1 cellular context compared by ENCODE assay signal in the genomic region with DNA sequence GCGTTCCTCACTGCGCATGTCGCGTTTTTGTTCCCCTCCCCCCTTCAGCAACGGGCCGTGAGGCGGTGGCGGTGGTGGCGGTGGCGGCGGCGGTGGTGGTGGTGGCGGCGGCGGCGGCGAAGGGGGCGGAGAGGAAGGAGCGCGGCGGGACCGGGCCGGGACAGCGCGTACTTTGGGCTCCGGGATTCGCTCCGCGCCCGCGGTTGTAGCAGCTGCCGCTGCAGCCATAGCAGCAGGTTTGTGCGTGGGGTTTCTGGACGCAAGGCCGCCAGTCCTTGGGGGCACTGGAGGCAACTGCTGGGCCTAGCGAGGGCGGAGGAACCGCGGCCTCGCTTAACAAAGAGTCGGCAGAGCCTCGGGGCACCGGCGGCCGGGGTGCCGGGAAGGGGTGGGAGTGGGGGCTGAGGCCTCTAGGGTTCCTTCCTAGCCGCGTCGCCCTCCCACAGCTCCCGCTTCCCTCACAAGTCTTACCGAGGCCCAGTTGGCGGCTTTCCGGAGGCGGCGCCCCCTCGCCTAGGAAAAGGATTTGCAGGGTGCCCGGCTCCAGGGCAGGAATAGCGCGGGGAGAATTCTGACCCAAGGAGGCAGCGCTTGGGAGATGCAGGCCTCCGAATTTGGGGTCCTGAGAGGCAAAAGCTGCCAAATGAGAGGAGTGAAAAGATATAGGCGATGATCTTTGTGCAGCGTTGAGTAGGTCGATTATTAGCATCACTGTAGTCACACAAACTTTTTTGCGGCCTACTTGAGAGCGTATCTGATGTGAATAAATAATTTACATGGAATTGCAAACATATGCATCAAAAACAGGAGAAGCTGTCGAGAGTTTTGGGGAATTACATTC.
TF ChIP-seq lines count a peak whose summit lies in the region.

A gene with protein sequence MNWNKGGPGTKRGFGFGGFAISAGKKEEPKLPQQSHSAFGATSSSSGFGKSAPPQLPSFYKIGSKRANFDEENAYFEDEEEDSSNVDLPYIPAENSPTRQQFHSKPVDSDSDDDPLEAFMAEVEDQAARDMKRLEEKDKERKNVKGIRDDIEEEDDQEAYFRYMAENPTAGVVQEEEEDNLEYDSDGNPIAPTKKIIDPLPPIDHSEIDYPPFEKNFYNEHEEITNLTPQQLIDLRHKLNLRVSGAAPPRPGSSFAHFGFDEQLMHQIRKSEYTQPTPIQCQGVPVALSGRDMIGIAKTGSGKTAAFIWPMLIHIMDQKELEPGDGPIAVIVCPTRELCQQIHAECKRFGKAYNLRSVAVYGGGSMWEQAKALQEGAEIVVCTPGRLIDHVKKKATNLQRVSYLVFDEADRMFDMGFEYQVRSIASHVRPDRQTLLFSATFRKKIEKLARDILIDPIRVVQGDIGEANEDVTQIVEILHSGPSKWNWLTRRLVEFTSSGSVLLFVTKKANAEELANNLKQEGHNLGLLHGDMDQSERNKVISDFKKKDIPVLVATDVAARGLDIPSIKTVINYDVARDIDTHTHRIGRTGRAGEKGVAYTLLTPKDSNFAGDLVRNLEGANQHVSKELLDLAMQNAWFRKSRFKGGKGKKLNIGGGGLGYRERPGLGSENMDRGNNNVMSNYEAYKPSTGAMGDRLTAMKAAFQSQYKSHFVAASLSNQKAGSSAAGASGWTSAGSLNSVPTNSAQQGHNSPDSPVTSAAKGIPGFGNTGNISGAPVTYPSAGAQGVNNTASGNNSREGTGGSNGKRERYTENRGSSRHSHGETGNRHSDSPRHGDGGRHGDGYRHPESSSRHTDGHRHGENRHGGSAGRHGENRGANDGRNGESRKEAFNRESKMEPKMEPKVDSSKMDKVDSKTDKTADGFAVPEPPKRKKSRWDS (plus strand): TSS at position 30 of the 841 bp plus-strand sequence. CDS start 12,880 bp downstream, outside the sequence.

TF ChIP-seq in HEK293, 187 proteins besides CTCF, POLR2A, EP300 and RAD21 (continued from another document):
- TF ChIP-seq, protein P1, sequence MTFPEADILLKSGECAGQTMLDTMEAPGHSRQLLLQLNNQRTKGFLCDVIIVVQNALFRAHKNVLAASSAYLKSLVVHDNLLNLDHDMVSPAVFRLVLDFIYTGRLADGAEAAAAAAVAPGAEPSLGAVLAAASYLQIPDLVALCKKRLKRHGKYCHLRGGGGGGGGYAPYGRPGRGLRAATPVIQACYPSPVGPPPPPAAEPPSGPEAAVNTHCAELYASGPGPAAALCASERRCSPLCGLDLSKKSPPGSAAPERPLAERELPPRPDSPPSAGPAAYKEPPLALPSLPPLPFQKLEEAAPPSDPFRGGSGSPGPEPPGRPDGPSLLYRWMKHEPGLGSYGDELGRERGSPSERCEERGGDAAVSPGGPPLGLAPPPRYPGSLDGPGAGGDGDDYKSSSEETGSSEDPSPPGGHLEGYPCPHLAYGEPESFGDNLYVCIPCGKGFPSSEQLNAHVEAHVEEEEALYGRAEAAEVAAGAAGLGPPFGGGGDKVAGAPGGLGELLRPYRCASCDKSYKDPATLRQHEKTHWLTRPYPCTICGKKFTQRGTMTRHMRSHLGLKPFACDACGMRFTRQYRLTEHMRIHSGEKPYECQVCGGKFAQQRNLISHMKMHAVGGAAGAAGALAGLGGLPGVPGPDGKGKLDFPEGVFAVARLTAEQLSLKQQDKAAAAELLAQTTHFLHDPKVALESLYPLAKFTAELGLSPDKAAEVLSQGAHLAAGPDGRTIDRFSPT (tag by site-specific recombination; IDR thresholded peaks at IDR 0.05) = peak; percentile 61; the same call in 1 of the 2 replicates
- TF ChIP-seq MZF1 (tag by site-specific recombination; IDR thresholded peaks at IDR 0.05; ENCODE audit: borderline replicate concordance) (no peak), TRIM28 (IDR thresholded peaks at IDR 0.05; ENCODE audit: borderline replicate concordance, low read length) (no peak), ZFHX2 (tag by site-specific recombination; conservative IDR thresholded peaks at IDR 0.05) (peak; percentile 77), SP7 (tag by site-specific recombination; IDR thresholded peaks at IDR 0.05) (no peak), ZNF544 (tag by site-specific recombination; IDR thresholded peaks at IDR 0.05) (no peak), ZBTB20 (tag by site-specific recombination; IDR thresholded peaks at IDR 0.05) (peak; percentile 13; the same call in 1 of the 2 replicates), ZNF341 (tag by site-specific recombination; IDR thresholded peaks at IDR 0.05; ENCODE audit: low read depth) (no peak), GLIS2 (tag by site-specific recombination; IDR thresholded peaks at IDR 0.05) (peak; percentile 67), EGR2 (tag by site-specific recombination; IDR thresholded peaks at IDR 0.05; ENCODE audit: low read depth) (peak; percentile 65; the same call in 1 of the 2 replicates), ZFP37 (tag by site-specific recombination; IDR thresholded peaks at IDR 0.05) (0 out of 2 replicates have a peak, but pooled peaks have one; percentile 20), ZSCAN16 (tag by site-specific recombination; IDR thresholded peaks at IDR 0.05) (peak; percentile 54; the same call in 1 of the 2 replicates), ZNF501 (tag by site-specific recombination; IDR thresholded peaks at IDR 0.05) (0 out of 2 replicates have a peak, but pooled peaks have one; percentile 16), ZNF585B (tag by site-specific recombination; IDR thresholded peaks at IDR 0.05) (0 out of 2 replicates have a peak, but pooled peaks have one; percentile 4), ZNF10 (tag by site-specific recombination; IDR thresholded peaks at IDR 0.05) (no peak)
- TF ChIP-seq, protein P2, sequence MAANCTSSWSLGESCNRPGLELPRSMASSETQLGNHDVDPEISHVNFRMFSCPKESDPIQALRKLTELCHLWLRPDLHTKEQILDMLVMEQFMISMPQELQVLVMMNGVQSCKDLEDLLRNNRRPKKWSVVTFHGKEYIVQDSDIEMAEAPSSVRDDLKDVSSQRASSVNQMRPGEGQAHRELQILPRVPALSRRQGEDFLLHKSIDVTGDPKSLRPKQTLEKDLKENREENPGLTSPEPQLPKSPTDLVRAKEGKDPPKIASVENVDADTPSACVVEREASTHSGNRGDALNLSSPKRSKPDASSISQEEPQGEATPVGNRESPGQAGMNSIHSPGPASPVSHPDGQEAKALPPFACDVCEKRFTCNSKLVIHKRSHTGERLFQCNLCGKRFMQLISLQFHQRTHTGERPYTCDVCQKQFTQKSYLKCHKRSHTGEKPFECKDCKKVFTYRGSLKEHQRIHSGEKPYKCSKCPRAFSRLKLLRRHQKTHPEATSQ (tag by site-specific recombination; IDR thresholded peaks at IDR 0.05) = peak; percentile 40; the same call in 1 of the 2 replicates
- TF ChIP-seq, protein P3, sequence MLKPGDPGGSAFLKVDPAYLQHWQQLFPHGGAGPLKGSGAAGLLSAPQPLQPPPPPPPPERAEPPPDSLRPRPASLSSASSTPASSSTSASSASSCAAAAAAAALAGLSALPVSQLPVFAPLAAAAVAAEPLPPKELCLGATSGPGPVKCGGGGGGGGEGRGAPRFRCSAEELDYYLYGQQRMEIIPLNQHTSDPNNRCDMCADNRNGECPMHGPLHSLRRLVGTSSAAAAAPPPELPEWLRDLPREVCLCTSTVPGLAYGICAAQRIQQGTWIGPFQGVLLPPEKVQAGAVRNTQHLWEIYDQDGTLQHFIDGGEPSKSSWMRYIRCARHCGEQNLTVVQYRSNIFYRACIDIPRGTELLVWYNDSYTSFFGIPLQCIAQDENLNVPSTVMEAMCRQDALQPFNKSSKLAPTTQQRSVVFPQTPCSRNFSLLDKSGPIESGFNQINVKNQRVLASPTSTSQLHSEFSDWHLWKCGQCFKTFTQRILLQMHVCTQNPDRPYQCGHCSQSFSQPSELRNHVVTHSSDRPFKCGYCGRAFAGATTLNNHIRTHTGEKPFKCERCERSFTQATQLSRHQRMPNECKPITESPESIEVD (tag by site-specific recombination; IDR thresholded peaks at IDR 0.05) = no peak
- TF ChIP-seq, protein P4, sequence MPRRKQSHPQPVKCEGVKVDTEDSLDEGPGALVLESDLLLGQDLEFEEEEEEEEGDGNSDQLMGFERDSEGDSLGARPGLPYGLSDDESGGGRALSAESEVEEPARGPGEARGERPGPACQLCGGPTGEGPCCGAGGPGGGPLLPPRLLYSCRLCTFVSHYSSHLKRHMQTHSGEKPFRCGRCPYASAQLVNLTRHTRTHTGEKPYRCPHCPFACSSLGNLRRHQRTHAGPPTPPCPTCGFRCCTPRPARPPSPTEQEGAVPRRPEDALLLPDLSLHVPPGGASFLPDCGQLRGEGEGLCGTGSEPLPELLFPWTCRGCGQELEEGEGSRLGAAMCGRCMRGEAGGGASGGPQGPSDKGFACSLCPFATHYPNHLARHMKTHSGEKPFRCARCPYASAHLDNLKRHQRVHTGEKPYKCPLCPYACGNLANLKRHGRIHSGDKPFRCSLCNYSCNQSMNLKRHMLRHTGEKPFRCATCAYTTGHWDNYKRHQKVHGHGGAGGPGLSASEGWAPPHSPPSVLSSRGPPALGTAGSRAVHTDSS (tag by site-specific recombination; IDR thresholded peaks at IDR 0.05) = no peak
- TF ChIP-seq, protein P5, sequence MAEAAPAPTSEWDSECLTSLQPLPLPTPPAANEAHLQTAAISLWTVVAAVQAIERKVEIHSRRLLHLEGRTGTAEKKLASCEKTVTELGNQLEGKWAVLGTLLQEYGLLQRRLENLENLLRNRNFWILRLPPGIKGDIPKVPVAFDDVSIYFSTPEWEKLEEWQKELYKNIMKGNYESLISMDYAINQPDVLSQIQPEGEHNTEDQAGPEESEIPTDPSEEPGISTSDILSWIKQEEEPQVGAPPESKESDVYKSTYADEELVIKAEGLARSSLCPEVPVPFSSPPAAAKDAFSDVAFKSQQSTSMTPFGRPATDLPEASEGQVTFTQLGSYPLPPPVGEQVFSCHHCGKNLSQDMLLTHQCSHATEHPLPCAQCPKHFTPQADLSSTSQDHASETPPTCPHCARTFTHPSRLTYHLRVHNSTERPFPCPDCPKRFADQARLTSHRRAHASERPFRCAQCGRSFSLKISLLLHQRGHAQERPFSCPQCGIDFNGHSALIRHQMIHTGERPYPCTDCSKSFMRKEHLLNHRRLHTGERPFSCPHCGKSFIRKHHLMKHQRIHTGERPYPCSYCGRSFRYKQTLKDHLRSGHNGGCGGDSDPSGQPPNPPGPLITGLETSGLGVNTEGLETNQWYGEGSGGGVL (tag by site-specific recombination; IDR thresholded peaks at IDR 0.05) = peak; percentile 30
- TF ChIP-seq, protein P6, sequence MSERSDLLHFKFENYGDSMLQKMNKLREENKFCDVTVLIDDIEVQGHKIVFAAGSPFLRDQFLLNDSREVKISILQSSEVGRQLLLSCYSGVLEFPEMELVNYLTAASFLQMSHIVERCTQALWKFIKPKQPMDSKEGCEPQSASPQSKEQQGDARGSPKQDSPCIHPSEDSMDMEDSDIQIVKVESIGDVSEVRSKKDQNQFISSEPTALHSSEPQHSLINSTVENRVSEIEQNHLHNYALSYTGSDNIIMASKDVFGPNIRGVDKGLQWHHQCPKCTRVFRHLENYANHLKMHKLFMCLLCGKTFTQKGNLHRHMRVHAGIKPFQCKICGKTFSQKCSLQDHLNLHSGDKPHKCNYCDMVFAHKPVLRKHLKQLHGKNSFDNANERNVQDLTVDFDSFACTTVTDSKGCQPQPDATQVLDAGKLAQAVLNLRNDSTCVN (tag by site-specific recombination; optimal IDR thresholded peaks at IDR 0.05) = peak; percentile 15
- TF ChIP-seq, protein P7, sequence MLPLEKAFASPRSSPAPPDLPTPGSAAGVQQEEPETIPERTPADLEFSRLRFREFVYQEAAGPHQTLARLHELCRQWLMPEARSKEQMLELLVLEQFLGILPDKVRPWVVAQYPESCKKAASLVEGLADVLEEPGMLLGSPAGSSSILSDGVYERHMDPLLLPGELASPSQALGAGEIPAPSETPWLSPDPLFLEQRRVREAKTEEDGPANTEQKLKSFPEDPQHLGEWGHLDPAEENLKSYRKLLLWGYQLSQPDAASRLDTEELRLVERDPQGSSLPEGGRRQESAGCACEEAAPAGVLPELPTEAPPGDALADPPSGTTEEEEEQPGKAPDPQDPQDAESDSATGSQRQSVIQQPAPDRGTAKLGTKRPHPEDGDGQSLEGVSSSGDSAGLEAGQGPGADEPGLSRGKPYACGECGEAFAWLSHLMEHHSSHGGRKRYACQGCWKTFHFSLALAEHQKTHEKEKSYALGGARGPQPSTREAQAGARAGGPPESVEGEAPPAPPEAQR (tag by site-specific recombination; IDR thresholded peaks at IDR 0.05) = no peak
- TF ChIP-seq, protein P8, sequence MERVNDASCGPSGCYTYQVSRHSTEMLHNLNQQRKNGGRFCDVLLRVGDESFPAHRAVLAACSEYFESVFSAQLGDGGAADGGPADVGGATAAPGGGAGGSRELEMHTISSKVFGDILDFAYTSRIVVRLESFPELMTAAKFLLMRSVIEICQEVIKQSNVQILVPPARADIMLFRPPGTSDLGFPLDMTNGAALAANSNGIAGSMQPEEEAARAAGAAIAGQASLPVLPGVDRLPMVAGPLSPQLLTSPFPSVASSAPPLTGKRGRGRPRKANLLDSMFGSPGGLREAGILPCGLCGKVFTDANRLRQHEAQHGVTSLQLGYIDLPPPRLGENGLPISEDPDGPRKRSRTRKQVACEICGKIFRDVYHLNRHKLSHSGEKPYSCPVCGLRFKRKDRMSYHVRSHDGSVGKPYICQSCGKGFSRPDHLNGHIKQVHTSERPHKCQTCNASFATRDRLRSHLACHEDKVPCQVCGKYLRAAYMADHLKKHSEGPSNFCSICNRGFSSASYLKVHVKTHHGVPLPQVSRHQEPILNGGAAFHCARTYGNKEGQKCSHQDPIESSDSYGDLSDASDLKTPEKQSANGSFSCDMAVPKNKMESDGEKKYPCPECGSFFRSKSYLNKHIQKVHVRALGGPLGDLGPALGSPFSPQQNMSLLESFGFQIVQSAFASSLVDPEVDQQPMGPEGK (tag by site-specific recombination; IDR thresholded peaks at IDR 0.05) = peak; percentile 56
TF ChIP-seq in HEK293: peak in this region for 13.
